Comparison of ENCODE assay signal across 8 cellular contexts in the genomic region with DNA sequence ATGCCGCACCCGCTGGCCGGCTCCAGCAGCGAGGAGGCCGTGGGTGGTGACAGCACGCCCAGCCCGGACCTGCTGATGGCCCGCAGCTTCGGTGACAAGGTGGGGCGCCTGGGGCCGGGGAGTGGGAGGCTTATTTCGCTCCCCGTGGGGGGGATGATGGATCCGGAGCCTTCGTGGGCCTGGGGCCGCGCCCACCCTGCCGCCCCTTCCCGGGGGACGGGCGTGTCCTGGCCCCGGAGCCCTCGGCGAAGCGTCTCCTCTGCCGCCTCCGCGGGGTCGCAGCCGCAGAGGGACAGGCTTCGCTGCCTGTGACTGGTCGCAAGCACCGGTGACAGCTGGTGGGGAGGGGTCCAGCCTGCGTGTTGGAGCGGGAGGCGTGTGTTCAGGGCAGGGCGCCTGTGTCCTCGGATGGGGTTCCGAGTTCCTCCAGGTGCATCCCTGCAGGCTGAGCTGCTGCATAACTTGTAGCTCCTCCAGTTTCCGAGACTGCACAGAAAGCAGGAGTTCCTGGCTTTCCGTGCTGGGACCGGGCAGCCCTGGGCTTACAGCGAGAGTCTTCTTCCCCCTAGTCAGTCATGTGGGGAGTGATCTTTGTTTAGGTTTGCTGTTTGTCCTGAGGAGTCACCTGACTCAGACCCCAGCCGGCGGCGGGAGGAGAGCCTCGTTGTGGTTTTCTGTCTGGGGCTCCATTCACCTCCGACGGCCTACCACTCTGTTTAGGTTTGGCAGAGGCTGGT. TPM values are rescaled to one million over a fixed set of nuclear protein-coding genes. Genes with fewer than 3 reads are reported as not detected.
DNase-seq lines count a peak whose midpoint lies in the region; ATAC-seq, FAIRE-seq and TF ChIP-seq lines count a peak whose summit lies in the region.

No MANE protein-coding gene starts in this region.

- H3K27me3 ChIP-seq in DOHH2 (ENCODE audit: control insufficient read depth, low read length) (no peaks in the 10 kb centered on the region), KMS-11 (ENCODE audit: insufficient read depth, low read depth) (no peaks in the 10 kb centered on the region), heart left ventricle (no peaks in the 10 kb centered on the region), pancreas (no peaks in the 10 kb centered on the region)

- no peak for FAIRE-seq in pancreas (lab: Jason Lieb, UNC)

- peak overlapping the region; percentile 52 for H3K9ac ChIP-seq in KMS-11

- H2AFZ ChIP-seq in KMS-11 (ENCODE audit: low read depth), result peak overlapping the region; percentile 94

- no peaks in the 10 kb centered on the region for H3K9me3 ChIP-seq in DOHH2 (ENCODE audit: control insufficient read depth, insufficient read depth, low read length)
- H3K9me3 ChIP-seq in heart left ventricle, result no peaks in the 10 kb centered on the region
- H3K9me3 ChIP-seq in pancreas, result no peaks in the 10 kb centered on the region

- H3K4me3 ChIP-seq in DOHH2 (ENCODE audit: low read length) (peak overlapping the region; percentile 83), KMS-11 (IDR thresholded peaks at IDR 0.05; ENCODE audit: insufficient read depth, low read depth, low read length) (no peak overlapping the region), heart left ventricle (peak overlapping the region; percentile 77 to 99 (median 96)), pancreas (peak overlapping the region; percentile 62 to 98 (median 94))

- peak; percentile 71 for DNase-seq in SK-MEL-5 (ENCODE audit: low read depth, low spot score)
- DNase-seq in amniotic epithelial cell (ENCODE audit: low read depth), result peak; percentile 85
- peak; percentile 31 to 74 (median 50) for DNase-seq in heart left ventricle
- peak; percentile 31 to 83 (median 54) for DNase-seq in pancreas
- no peak for DNase-seq in mesenteric fat pad (ENCODE audit: low spot score)

- H3K27ac ChIP-seq in DOHH2 (ENCODE audit: low read depth, low read length), result peak overlapping the region; percentile 51
- H3K27ac ChIP-seq in KMS-11, result no peak overlapping the region
- H3K27ac ChIP-seq in heart left ventricle, result peak overlapping the region; percentile 60 to 91 (median 76)
- peak overlapping the region; percentile 11 to 73 (median 54) for H3K27ac ChIP-seq in pancreas

- H3K4me1 ChIP-seq in DOHH2 (ENCODE audit: control insufficient read depth, low read length) (peaks cover 66% of the 10 kb centered on the region), KMS-11 (ENCODE audit: low read depth, poor library complexity, severe bottlenecking) (peaks cover 23% of the 10 kb centered on the region), heart left ventricle (peaks cover 0 to 70% (median 32%) of the 10 kb centered on the region in 12 donors), pancreas (peaks cover 0 to 15% (median 5%) of the 10 kb centered on the region in 3 donors)

- in situ Hi-C loops in SK-MEL-5 (cut with HindIII; ENCODE audit: low pct_unique_long_range_greater_than_20kb, low sequenced_read_pairs), result no loop called here

- intact Hi-C loops in heart left ventricle (cut with DNase I) (loop anchor here in 3 of 10 donors (2.0 to 10.0 kb wide), 4 partner anchors 32 to 74 kb away; partner anchors contain the start of gene INIP (in 2 of the 3)), pancreas (cut with DNase I) (no loop called here)

- H3K79me2 ChIP-seq in DOHH2 (ENCODE audit: control insufficient read depth, low read length) (peaks cover 71% of the 10 kb centered on the region), KMS-11 (ENCODE audit: insufficient read depth, low read depth) (no peaks in the 10 kb centered on the region)

- peaks cover 9% of the 10 kb centered on the region; the same call in 1 of the 2 replicates for H3F3A ChIP-seq in DOHH2 (ENCODE audit: control insufficient read depth, insufficient read depth)

- TF ChIP-seq POLR2A in heart left ventricle (IDR thresholded peaks at IDR 0.05), result no peak

- no peaks in the 10 kb centered on the region for H3K9me2 ChIP-seq in DOHH2 (replicated peaks; ENCODE audit: control insufficient read depth, low read length)

- WGBS in heart left ventricle, 4 donors, result 0 to 2% (median 1%) methylated on average over 8 to 49 of the region's 49 CpGs
- 1% methylated on average over 49 of the region's 49 CpGs for WGBS in pancreas, 2 donors

- H3K36me3 ChIP-seq in DOHH2 (ENCODE audit: control insufficient read depth, low read length), result peaks cover 10% of the 10 kb centered on the region
- no peaks in the 10 kb centered on the region for H3K36me3 ChIP-seq in KMS-11 (ENCODE audit: insufficient read depth)
- no peaks in the 10 kb centered on the region for H3K36me3 ChIP-seq in heart left ventricle
- no peaks in the 10 kb centered on the region for H3K36me3 ChIP-seq in pancreas

- peak overlapping the region; percentile 82 for H3K4me2 ChIP-seq in DOHH2 (ENCODE audit: low read length)
- H3K4me2 ChIP-seq in KMS-11, result peak overlapping the region; percentile 68

- ATAC-seq in GM21786 (IDR thresholded peaks at IDR 0.05; ENCODE audit: unreplicated experiment) (peak; percentile 42), heart left ventricle (peak; percentile 5 to 33 (median 18)), pancreas (peak; percentile 13 to 36 (median 31))

- H4K20me1 ChIP-seq in DOHH2 (ENCODE audit: control insufficient read depth, insufficient read depth, low read depth, low read length), result peaks cover 8% of the 10 kb centered on the region; the same call in 1 of the 2 replicates
- no peaks in the 10 kb centered on the region for H4K20me1 ChIP-seq in KMS-11 (ENCODE audit: insufficient read depth)

- no peak for TF ChIP-seq CTCF in DOHH2 (IDR thresholded peaks at IDR 0.05; ENCODE audit: low read depth, low read length, poor library complexity, severe bottlenecking)
- no peak for TF ChIP-seq CTCF in KMS-11 (conservative IDR thresholded peaks at IDR 0.05; ENCODE audit: low read depth, low read length)
- no peak for TF ChIP-seq CTCF in heart left ventricle (IDR thresholded peaks at IDR 0.05)
- no peak for TF ChIP-seq CTCF in pancreas (IDR thresholded peaks at IDR 0.05)

RNA-seq across cellular contexts. Expression of gene SNX30, which starts 0.7 kb away (rescaled TPM):
- total RNA-seq in SK-MEL-5 (2014; rRNA removed; shearing (Covaris generic)), result 39.2 and 39.6 TPM in 2 replicates
- polyA plus RNA-seq in SK-MEL-5 (2015; cell fraction: cytosol; rRNA removed), result 22.2 and 31.3 TPM in 2 replicates
- polyA plus RNA-seq in SK-MEL-5 (2015; cell fraction: nucleus; rRNA removed), result 35.6 and 40.4 TPM in 2 replicates
- 10 to 100 TPM in 1 of 9 donors, 1 to 10 TPM in 8; 3.2 to 10.3 (median 4.1) TPM for total RNA-seq in heart left ventricle
- 1 to 10 TPM in 1 of 2 donors, under 1 TPM in 1; 0.95 to 3.0 TPM for polyA plus RNA-seq in heart left ventricle
- 1 to 10 TPM; 4.1 to 8.2 (median 4.4) TPM for total RNA-seq in pancreas
- polyA plus RNA-seq in pancreas, result 1 to 10 TPM; 2.1 to 2.8 TPM
- total RNA-seq in mesenteric fat pad, result 13.9 TPM

RNA-seq across cellular contexts. Expression of gene INIP, which starts 33.3 kb away (rescaled TPM):
- 20.2 and 20.5 TPM in 2 replicates for total RNA-seq in SK-MEL-5 (2014; rRNA removed; shearing (Covaris generic))
- 20.6 and 21.8 TPM in 2 replicates for polyA plus RNA-seq in SK-MEL-5 (2015; cell fraction: cytosol; rRNA removed)
- polyA plus RNA-seq in SK-MEL-5 (2015; cell fraction: nucleus; rRNA removed), result 9.3 and 18.6 TPM in 2 replicates
- total RNA-seq in heart left ventricle (10 to 100 TPM in 7 of 9 donors, 1 to 10 TPM in 2; 7.7 to 18.2 (median 12.7) TPM), pancreas (10 to 100 TPM in 2 of 6 donors, 1 to 10 TPM in 4; 5.7 to 13.2 (median 8.8) TPM), mesenteric fat pad (17.2 TPM)
- polyA plus RNA-seq in heart left ventricle (10 to 100 TPM in 1 of 2 donors, 1 to 10 TPM in 1; 4.3 to 17.8 TPM), pancreas (1 to 10 TPM; 5.2 to 5.9 TPM)
